1 cellular context compared by ENCODE assay signal in genomic region chr18:76529433-76529811, GRCh38.
TF ChIP-seq lines count a peak whose summit lies in the region.

No MANE protein-coding gene starts in this region.

TF ChIP-seq in IMR-90, 13 proteins besides CTCF, POLR2A, EP300 and RAD21 (continued from another document):
- no peak for TF ChIP-seq USF2 (IDR thresholded peaks at IDR 0.05; ENCODE audit: low read depth, low read length)
- no peak for TF ChIP-seq MAZ (IDR thresholded peaks at IDR 0.05; ENCODE audit: borderline replicate concordance, low read depth, low read length)
- no peak for TF ChIP-seq CHD1 (IDR thresholded peaks at IDR 0.05; ENCODE audit: low read depth, low read length)
- no peak for TF ChIP-seq RFX5 (IDR thresholded peaks at IDR 0.05; ENCODE audit: low read depth, low read length)
- TF ChIP-seq SMC3 (IDR thresholded peaks at IDR 0.05; ENCODE audit: low read depth, low read length): no peak
- TF ChIP-seq ELK1 (IDR thresholded peaks at IDR 0.05; ENCODE audit: borderline replicate concordance, low read depth, low read length): no peak
- no peak for TF ChIP-seq FOS (IDR thresholded peaks at IDR 0.05; ENCODE audit: low read depth, low read length)
- no peak for TF ChIP-seq CEBPB (IDR thresholded peaks at IDR 0.05; ENCODE audit: low read depth, low read length)
- TF ChIP-seq MAFK (IDR thresholded peaks at IDR 0.05; ENCODE audit: low read depth, low read length): no peak
- TF ChIP-seq MXI1 (IDR thresholded peaks at IDR 0.05; ENCODE audit: borderline replicate concordance, low read depth, low read length): no peak
- TF ChIP-seq NFE2L2 (IDR thresholded peaks at IDR 0.05; ENCODE audit: low read depth, low read length): no peak
- TF ChIP-seq RCOR1 (IDR thresholded peaks at IDR 0.05; ENCODE audit: insufficient replicate concordance, low read length): no peak
